In genomic region chr17:31594416-31594815, GRCh38 we compare ENCODE assay signal across 17 cellular contexts.
A peak's percentile ranks its signal among the peaks of the same experiment; 100 is the strongest.
DNase-seq lines count a peak whose midpoint lies in the region; ATAC-seq and TF ChIP-seq lines count a peak whose summit lies in the region.
"Had no signal": no experiment of that assay in that cellular context is flagged by ENCODE, and none has a peak within 500 bp of the region (broad histone marks: within the 10 kb centered on the region; RNA-seq: fewer than 3 reads in every experiment).

No MANE protein-coding gene starts in this region.

- TF ChIP-seq CTCF in AG04450 (IDR thresholded peaks at IDR 0.05; ENCODE audit: low read depth, low read length) (no peak), Panc1 (IDR thresholded peaks at IDR 0.05) (no peak)

- peak overlapping the region; percentile 8 for H3K4me2 ChIP-seq in skeletal muscle satellite cell (ENCODE audit: low read length)

- H3K36me3 ChIP-seq in Panc1 (ENCODE audit: control insufficient read depth, insufficient read depth, low read length) (no peaks in the 10 kb centered on the region), skeletal muscle satellite cell (ENCODE audit: insufficient read depth, low read length) (peaks cover 30% of the 10 kb centered on the region)
- H3K36me3 ChIP-seq: cardiac muscle cell, Peyer's patch had no signal

- H3K27me3 ChIP-seq in AG04450 (ENCODE audit: control insufficient read depth, insufficient read depth, low read length) (no peaks in the 10 kb centered on the region), Panc1 (ENCODE audit: control insufficient read depth, insufficient read depth, low read length) (no peaks in the 10 kb centered on the region), skeletal muscle satellite cell (ENCODE audit: control insufficient read depth, insufficient read depth, low read length) (no peaks in the 10 kb centered on the region)
- H3K27me3 ChIP-seq: cardiac muscle cell, dorsolateral prefrontal cortex, Peyer's patch had no signal

- intact Hi-C loops in Panc1 (cut with micrococcal nuclease; ENCODE audit: unreplicated experiment) = no loop called here

- DNase-seq in AG04450 (ENCODE audit: low read depth, low spot score) (no peak), Panc1 (ENCODE audit: low read depth, low spot score) (no peak), epithelial cell of prostate (ENCODE audit: low read depth, low spot score) (no peak), DMS53 treated with DMSO at 0.1 percent for 48 hours (lab: John Stamatoyannopoulos, UW; ENCODE audit: unreplicated experiment) (no peak)
- DNase-seq: activated CD4-positive, alpha-beta T cell treated with anti-CD3 and anti-CD28 coated beads, Interleukin-2, amount 50 U/mL, for 48 hours; activated gamma-delta T cell; NCI-H510A; stimulated activated CD4-positive, alpha-beta T cell treated with anti-CD3 and anti-CD28 coated beads, Interleukin-12 subunit alpha, Interleukin-12 subunit beta, amount 100 ng/mL, for 4 hours had no signal

- H3K4me3 ChIP-seq in AG04450 (ENCODE audit: low read depth, low read length) = no peak overlapping the region
- no peak overlapping the region for H3K4me3 ChIP-seq in Panc1 (ENCODE audit: low read depth in 2 of 2, low read length in 2 of 2)
- no peak overlapping the region for H3K4me3 ChIP-seq in skeletal muscle satellite cell (ENCODE audit: low read length)
- H3K4me3 ChIP-seq: cardiac muscle cell, dorsolateral prefrontal cortex, lung, Peyer's patch, SK-N-MC had no signal

- POLR2A ChIA-PET in AG04450 (lab: Yijun Ruan, JAX) (interaction anchor here (1.0 to 1.2 kb wide), 2 partner anchors 14 to 160 kb away, joined by 3 to 5 read pairs; no protein-coding TSS in a partner anchor), Panc1 (lab: Charles Lee) (no interaction called here)

- CTCF ChIA-PET in AG04450 (lab: Charles Lee) = interaction anchor here (0.8 kb wide), 1 partner anchor 248 kb away, joined by 3 read pairs; no protein-coding TSS in a partner anchor
- CTCF ChIA-PET in Panc1 (lab: Charles Lee) = no interaction called here

- ATAC-seq in Panc1 (no peak), GM19463 (IDR thresholded peaks at IDR 0.05; ENCODE audit: unreplicated experiment) (no peak), GM21825 (IDR thresholded peaks at IDR 0.05; ENCODE audit: unreplicated experiment) (no peak)
- no peak for ATAC-seq in activated CD4-positive, CD25-positive, alpha-beta regulatory T cell treated with anti-CD3 and anti-CD28 coated beads, Interleukin-2, amount 50 U/mL, for 24 hours

- H3K9ac ChIP-seq in skeletal muscle satellite cell (ENCODE audit: low read depth, low read length) = peak overlapping the region; percentile 47

- in situ Hi-C loops in Panc1 (cut with HindIII; ENCODE audit: low pct_unique_long_range_greater_than_20kb, low sequenced_read_pairs) = no loop called here

- H3K27ac ChIP-seq in AG04450 (ENCODE audit: low read depth, low read length) (peak overlapping the region; percentile 78), Panc1 (ENCODE audit: low read length) (peak overlapping the region; percentile 52; the same call in 1 of the 2 replicates), epithelial cell of prostate (peak overlapping the region; percentile 82)
- H3K27ac ChIP-seq: cardiac muscle cell, dorsolateral prefrontal cortex, Peyer's patch, SK-N-MC had no signal

- H3K4me1 ChIP-seq in Panc1 (ENCODE audit: control insufficient read depth, insufficient read depth, low read length) (peaks cover 56% of the 10 kb centered on the region), skeletal muscle satellite cell (ENCODE audit: control insufficient read depth, insufficient read depth, low read length) (peaks cover 65% of the 10 kb centered on the region)

- peaks cover 2% of the 10 kb centered on the region; the same call in 1 of the 2 replicates for H3K9me3 ChIP-seq in AG04450 (ENCODE audit: control insufficient read depth, insufficient read depth, low read length)
- no peaks in the 10 kb centered on the region for H3K9me3 ChIP-seq in Panc1 (ENCODE audit: control insufficient read depth, insufficient read depth, low read depth, low read length)
- H3K9me3 ChIP-seq in skeletal muscle satellite cell (replicated peaks; ENCODE audit: low read length) = no peaks in the 10 kb centered on the region
- H3K9me3 ChIP-seq: Peyer's patch had no signal

- BruUV-seq in Panc1 (replicated peaks; lab: Mats Ljungman, UMichigan) = no TSS peak
